25 cellular contexts compared by ENCODE assay signal in the genomic region with DNA sequence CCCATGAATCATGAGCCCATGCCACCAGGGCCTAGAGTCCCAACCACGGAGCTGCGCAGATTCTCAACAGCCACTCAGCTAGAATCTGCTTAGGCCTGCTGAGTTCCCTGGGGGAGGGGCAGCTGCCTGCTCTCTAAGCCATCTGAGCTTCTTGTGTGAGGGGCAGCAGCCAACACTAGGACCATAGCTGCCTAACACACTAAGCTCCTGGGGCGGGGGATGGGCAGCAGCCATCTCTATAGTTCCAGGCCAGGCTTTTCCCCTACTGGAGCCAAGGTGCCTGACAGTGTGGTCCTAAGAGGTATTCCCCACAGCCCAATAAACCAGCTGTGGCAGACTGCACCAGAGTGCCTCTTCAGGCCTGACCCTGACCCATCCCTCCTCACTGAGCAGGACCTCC.
"Had no signal": no experiment of that assay in that cellular context is flagged by ENCODE, and none has a peak within 500 bp of the region (broad histone marks: within the 10 kb centered on the region; RNA-seq: fewer than 3 reads in every experiment).

No MANE protein-coding gene starts in this region.

- H3K27me3 ChIP-seq: ascending aorta, brain microvascular endothelial cell, esophagus squamous epithelium, gastrocnemius medialis, left lung, neutrophil, ovary, spleen had no signal

- H3K27ac Mint-ChIP-seq: activated naive CD4-positive, alpha-beta T cell treated with anti-CD3 and anti-CD28 coated beads, Interleukin-2, amount 50 U/mL, for 72 hours; immature natural killer cell; naive thymus-derived CD8-positive, alpha-beta T cell; type B pancreatic cell had no signal

- H3K9me3 ChIP-seq: ascending aorta, gastrocnemius medialis, neutrophil, ovary, prostate gland, thoracic aorta had no signal

- H3K4me1 ChIP-seq: ascending aorta, esophagus squamous epithelium, gastrocnemius medialis, left lung, prostate gland, spleen had no signal

- H3K4me3 Mint-ChIP-seq: immature natural killer cell; naive thymus-derived CD8-positive, alpha-beta T cell; type B pancreatic cell had no signal

- H3K27me3 Mint-ChIP-seq: type B pancreatic cell had no signal

- DNase-seq: activated CD4-positive, alpha-beta T cell treated with anti-CD3 and anti-CD28 coated beads for 1 hour; activated CD4-positive, alpha-beta T cell treated with anti-CD3 and anti-CD28 coated beads, Interleukin-2, amount 50 U/mL, for 1 hour; activated T-cell treated with anti-CD3 and anti-CD28 coated beads, Interleukin-2, amount 50 U/mL, for 1 hour; brain microvascular endothelial cell; caudate nucleus; dermis blood vessel endothelial cell; esophagus squamous epithelium; gastrocnemius medialis; head of caudate nucleus; immature natural killer cell; kidney glomerular epithelial cell; naive thymus-derived CD8-positive, alpha-beta T cell; ovary; spleen; stimulated activated CD4-positive, alpha-beta T cell treated with anti-CD3 and anti-CD28 coated beads, Interleukin-4, amount 100 ng/mL, for 1 hour; stimulated activated naive CD4-positive, alpha-beta T cell treated with Interleukin-2 at 50 U/mL for 16 hours had no signal

- H3K27ac ChIP-seq: ascending aorta, brain microvascular endothelial cell, esophagus squamous epithelium, gastrocnemius medialis, left lung, neutrophil, ovary, prostate gland, spleen, thoracic aorta, VCaP had no signal

- H3K9me3 Mint-ChIP-seq: type B pancreatic cell had no signal

- H3K36me3 Mint-ChIP-seq: activated naive CD4-positive, alpha-beta T cell treated with anti-CD3 and anti-CD28 coated beads, Interleukin-2, amount 50 U/mL, for 72 hours; immature natural killer cell; naive thymus-derived CD8-positive, alpha-beta T cell; type B pancreatic cell had no signal

- H3K36me3 ChIP-seq: ascending aorta, brain microvascular endothelial cell, esophagus squamous epithelium, gastrocnemius medialis, left lung, neutrophil, ovary, prostate gland, spleen, thoracic aorta had no signal

- H3K4me3 ChIP-seq: ascending aorta, esophagus squamous epithelium, gastrocnemius medialis, left lung, lung, ovary, prostate gland, spleen, thoracic aorta had no signal

- ATAC-seq: activated naive CD4-positive, alpha-beta T cell treated with anti-CD3 and anti-CD28 coated beads, Interleukin-2, amount 50 U/mL, for 72 hours; gastrocnemius medialis; left lung; naive thymus-derived CD8-positive, alpha-beta T cell had no signal

- H3K4me1 Mint-ChIP-seq: immature natural killer cell; naive thymus-derived CD8-positive, alpha-beta T cell had no signal
